32 cellular contexts compared by ENCODE assay signal in the genomic region with DNA sequence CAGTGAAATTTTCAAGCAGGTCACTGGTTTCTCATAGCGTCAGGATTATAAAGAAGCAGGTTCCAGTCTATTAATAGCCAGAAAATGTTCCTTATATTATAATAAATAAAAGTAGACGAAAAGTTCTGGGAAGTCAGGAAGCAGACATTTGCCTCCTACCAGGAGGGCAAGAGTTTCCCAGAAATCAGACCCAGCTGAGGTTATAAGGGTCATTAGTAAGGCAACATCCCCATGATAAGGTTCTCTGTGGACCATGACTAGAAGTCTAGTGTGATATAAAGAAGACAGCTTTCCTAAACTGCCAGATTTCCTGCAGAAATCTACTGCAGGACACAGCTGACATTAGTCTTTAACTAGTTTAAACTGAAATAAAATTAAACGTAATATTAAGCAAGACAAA.
"Had no signal": no experiment of that assay in that cellular context is flagged by ENCODE, and none has a peak within 500 bp of the region (broad histone marks: within the 10 kb centered on the region; RNA-seq: fewer than 3 reads in every experiment).

No MANE protein-coding gene starts in this region.

- H3K4me3 ChIP-seq: Peyer's patch had no signal

- FAIRE-seq: bronchial epithelial cell had no signal

- H3K27me3 ChIP-seq: Peyer's patch had no signal

- H3K9me3 ChIP-seq: Peyer's patch had no signal

- H3K36me3 ChIP-seq: Peyer's patch, WERI-Rb-1 had no signal

- ATAC-seq: activated CD8-positive, alpha-beta memory T cell treated with anti-CD3 and anti-CD28 coated beads, Interleukin-2, amount 10 ng/mL, durations not matched to agents 7 days and 5 days; activated naive CD8-positive, alpha-beta T cell treated with anti-CD3 and anti-CD28 coated beads, Interleukin-2, amount 50 U/mL, for 24 hours; PC-3; SK-N-SH treated with all-trans-retinoic acid at 6 μM for 48 hours; T-cell; T-helper 17 cell had no signal

- H3K27ac ChIP-seq: Peyer's patch, RWPE1, WERI-Rb-1 had no signal

- DNase-seq: activated CD4-positive, alpha-beta memory T cell treated with anti-CD3 and anti-CD28 coated beads, Interleukin-2, amount 10 ng/mL, durations not matched to agents 7 days and 5 days; activated CD4-positive, alpha-beta T cell treated with anti-CD3 and anti-CD28 coated beads for 1 hour; activated CD4-positive, alpha-beta T cell treated with anti-CD3 and anti-CD28 coated beads for 48 hours; activated CD4-positive, CD25-positive, alpha-beta regulatory T cell; activated CD8-positive, alpha-beta memory T cell treated with anti-CD3 and anti-CD28 coated beads for 24 hours; activated CD8-positive, alpha-beta memory T cell treated with anti-CD3 and anti-CD28 coated beads, Interleukin-2, amount 10 ng/mL, durations not matched to agents 7 days and 5 days; activated CD8-positive, alpha-beta memory T cell treated with anti-CD3 and anti-CD28 coated beads, Interleukin-2, amount 50 U/mL, for 48 hours; activated effector memory CD4-positive, alpha-beta T cell treated with Interleukin-2 at 50 U/mL for 16 hours; activated naive CD4-positive, alpha-beta T cell treated with anti-CD3 and anti-CD28 coated beads, Interleukin-2, amount 10 ng/mL, durations not matched to agents 7 days and 5 days; activated naive CD8-positive, alpha-beta T cell treated with anti-CD3 and anti-CD28 coated beads, Interleukin-2, amount 50 U/mL, for 24 hours; activated T-cell treated with anti-CD3 and anti-CD28 coated beads, Interleukin-2, amount 50 U/mL, for 48 hours; anterior cingulate cortex; central memory CD4-positive, alpha-beta T cell; Karpas-422; KBM-7; NCI-H1105 treated with DMSO at 0.1 percent for 48 hours; NCI-H1436; NCI-H1694; NCI-H1930; NCI-H345; NCI-H524 treated with DMSO at 0.1 percent for 48 hours; NK-92 treated with Interleukin-12 subunit alpha and Interleukin-12 subunit beta, amount 100 ng/mL, for 24 hours; PC-3; Peyer's patch; SIG-M5; T-cell; T-helper 17 cell; T-helper 9 cell; WERI-Rb-1 had no signal
